ENCODE assay signal across 8 cellular contexts in genomic region chr21:45478115-45478801, GRCh38.
A peak's percentile ranks its signal among the peaks of the same experiment; 100 is the strongest.
DNase-seq lines count a peak whose midpoint lies in the region; ATAC-seq, FAIRE-seq and TF ChIP-seq lines count a peak whose summit lies in the region.

No MANE protein-coding gene starts in this region.

- TF ChIP-seq POLR2A in suprapubic skin (IDR thresholded peaks at IDR 0.05): no peak

- H3K4me2 ChIP-seq in osteoblast (ENCODE audit: insufficient read depth, low read length): peak overlapping the region; percentile 87

- no peak for TF ChIP-seq EP300 in suprapubic skin (IDR thresholded peaks at IDR 0.05)

- H3K4me1 ChIP-seq in BE2C: peaks cover 3% of the 10 kb centered on the region
- H3K4me1 ChIP-seq in HUES64 (ENCODE audit: insufficient read depth, low read length): no peaks in the 10 kb centered on the region
- H3K4me1 ChIP-seq in osteoblast (ENCODE audit: insufficient read depth, low read length): peaks cover 3% of the 10 kb centered on the region
- peaks cover 7% of the 10 kb centered on the region for H3K4me1 ChIP-seq in suprapubic skin

- H3K27me3 ChIP-seq in BE2C: no peaks in the 10 kb centered on the region
- no peaks in the 10 kb centered on the region for H3K27me3 ChIP-seq in HUES64 (ENCODE audit: insufficient read depth, low read length)
- no peaks in the 10 kb centered on the region for H3K27me3 ChIP-seq in osteoblast (ENCODE audit: insufficient read depth, low read length)
- no peaks in the 10 kb centered on the region for H3K27me3 ChIP-seq in suprapubic skin

- H3K9ac ChIP-seq in HUES64 (ENCODE audit: low read depth, low read length): no peak overlapping the region

- FAIRE-seq in frontal cortex (lab: Jason Lieb, UNC): no peak

- peak overlapping the region; percentile 93 for H2AFZ ChIP-seq in osteoblast (ENCODE audit: low read length)

- H3K4me3 ChIP-seq in BE2C (ENCODE audit: low read depth, low read length): peak overlapping the region; percentile 31
- H3K4me3 ChIP-seq in HUES64 (ENCODE audit: low read length): no peak overlapping the region
- H3K4me3 ChIP-seq in osteoblast (ENCODE audit: insufficient read depth, low read length): peak overlapping the region; percentile 65
- H3K4me3 ChIP-seq in suprapubic skin: peak overlapping the region; percentile 1

- H3K27ac ChIP-seq in HUES64 (ENCODE audit: low read depth, low read length) (peak overlapping the region; percentile 1; the same call in 1 of the 2 replicates), osteoblast (ENCODE audit: low read depth, low read length) (peak overlapping the region; percentile 37), suprapubic skin (no peak overlapping the region)

- no peaks in the 10 kb centered on the region for H3K9me3 ChIP-seq in BE2C
- H3K9me3 ChIP-seq in HUES64 (ENCODE audit: insufficient read depth, low read depth, low read length): no peaks in the 10 kb centered on the region
- H3K9me3 ChIP-seq in osteoblast (ENCODE audit: low read depth, low read length): no peaks in the 10 kb centered on the region
- H3K9me3 ChIP-seq in suprapubic skin: no peaks in the 10 kb centered on the region

- 77% methylated on average over 32 of the region's 32 CpGs for WGBS in HUES64
- WGBS in suprapubic skin: 53% methylated on average over 24 of the region's 32 CpGs

- no peaks in the 10 kb centered on the region for H4K20me1 ChIP-seq in osteoblast (ENCODE audit: insufficient read depth, low read length)

- no peak for ATAC-seq in HG02970 (IDR thresholded peaks at IDR 0.05; ENCODE audit: low FRiP score, unreplicated experiment)

- peak; percentile 78 for TF ChIP-seq CTCF in BE2C (IDR thresholded peaks at IDR 0.05; ENCODE audit: low read depth, low read length)
- TF ChIP-seq CTCF in osteoblast (IDR thresholded peaks at IDR 0.05; ENCODE audit: extremely low read depth, low read depth, low read length): peak; percentile 82
- TF ChIP-seq CTCF in suprapubic skin (IDR thresholded peaks at IDR 0.05): peak; percentile 59 to 84

- no peaks in the 10 kb centered on the region for H3K79me2 ChIP-seq in osteoblast (ENCODE audit: insufficient read depth, low read length)

- DNase-seq in BE2C (peak; percentile 83), SIG-M5 (lab: John Stamatoyannopoulos, UW) (peak; percentile 40), frontal cortex (ENCODE audit: low spot score in 2 of 2) (peak; percentile 74 to 84), osteoblast (ENCODE audit: insufficient read length, low spot score, missing footprints) (peak; percentile 97), suprapubic skin (ENCODE audit: low spot score in 2 of 2) (no peak)
- peak; percentile 62 for DNase-seq in activated gamma-delta T cell treated with anti-CD3 and anti-CD28 coated beads, Interleukin-2, amount 50 U/mL, for 16 hours (ENCODE audit: low read depth)

- H3K36me3 ChIP-seq in BE2C (no peaks in the 10 kb centered on the region), HUES64 (ENCODE audit: insufficient read depth, low read length) (peaks cover 83% of the 10 kb centered on the region), osteoblast (ENCODE audit: insufficient read depth, low read length) (no peaks in the 10 kb centered on the region), suprapubic skin (peaks cover 69% of the 10 kb centered on the region)

Comparison
In these comparisons a context has a peak if more than half of its experiments do, and no peak if none do; other contexts are left out.
1. DNase-seq: peak in BE2C (single experiment), SIG-M5 (single experiment), activated gamma-delta T cell treated with anti-CD3 and anti-CD28 coated beads, Interleukin-2, amount 50 U/mL, for 16 hours (single experiment), frontal cortex (2 of 2) and osteoblast (single experiment); none in suprapubic skin (0 of 2).
2. Peak in every context shown above with its lines, with median percentiles within 50 percentile points of each other: CTCF ChIP-seq.